In genomic region chr19:39390460-39390758, GRCh38 we compare ENCODE assay signal across 8 cellular contexts. TPM values are rescaled to one million over a fixed set of nuclear protein-coding genes. Genes with fewer than 3 reads are reported as not detected.
DNase-seq lines count a peak whose midpoint lies in the region; ATAC-seq and TF ChIP-seq lines count a peak whose summit lies in the region.

No MANE protein-coding gene starts in this region.

- no peaks in the 10 kb centered on the region for H3K27me3 Mint-ChIP-seq in progenitor cell of endocrine pancreas

- H3K4me1 Mint-ChIP-seq in progenitor cell of endocrine pancreas (ENCODE audit: low read depth) = peaks cover 18% of the 10 kb centered on the region

- no peak overlapping the region for H2AFZ ChIP-seq in fibroblast of lung (ENCODE audit: low read length)

- peak overlapping the region; percentile 98 for H3K9ac ChIP-seq in fibroblast of lung (ENCODE audit: insufficient read depth, low read length)

- H3K4me3 ChIP-seq in fibroblast of lung (replicated peaks in 1 of 4; ENCODE audit: control extremely low read depth in 1 of 4, insufficient read depth in 1 of 4, low read depth in 3 of 4, low read length in 4 of 4) = peak overlapping the region; percentile 77 to 98 (median 92)

- no peak for ATAC-seq in HG03139 (IDR thresholded peaks at IDR 0.05; ENCODE audit: unreplicated experiment)

- no peaks in the 10 kb centered on the region for H3K27me3 ChIP-seq in fibroblast of lung (ENCODE audit: control insufficient read depth, insufficient read depth, low read length)

- H3K9me3 ChIP-seq in fibroblast of lung (ENCODE audit: control insufficient read depth, insufficient read depth, low read depth, low read length) = no peaks in the 10 kb centered on the region

- H3K36me3 ChIP-seq in fibroblast of lung (ENCODE audit: control insufficient read depth, insufficient read depth, low read length) = peaks cover 31% of the 10 kb centered on the region

- TF ChIP-seq CTCF in fibroblast of lung (conservative IDR thresholded peaks at IDR 0.05 in 1 of 2, IDR thresholded peaks at IDR 0.05 in 1 of 2; ENCODE audit: low read depth in 1 of 2, low read length in 2 of 2) = no peak
- no peak for TF ChIP-seq CTCF in progenitor cell of endocrine pancreas (IDR thresholded peaks at IDR 0.05; ENCODE audit: unreplicated experiment)

- peak; percentile 62 to 74 for DNase-seq in activated CD8-positive, alpha-beta memory T cell treated with anti-CD3 and anti-CD28 coated beads for 1 hour (ENCODE audit: extremely low read depth in 1 of 2, low read depth in 1 of 2)
- DNase-seq in activated CD8-positive, alpha-beta memory T cell treated with anti-CD3 and anti-CD28 coated beads, Interleukin-2, amount 50 U/mL, for 48 hours = no peak
- DNase-seq in activated CD8-positive, alpha-beta memory T cell treated with anti-CD3 and anti-CD28 coated beads, Interleukin-2, amount 50 U/mL, for 1 hour (ENCODE audit: extremely low read depth) = peak; percentile 90
- DNase-seq in fibroblast of lung (ENCODE audit: low read depth in 2 of 2) = peak in 1 of 2 donors; percentile 9
- no peak for DNase-seq in progenitor cell of endocrine pancreas (ENCODE audit: low spot score, unreplicated experiment)
- DNase-seq in GM19240 (ENCODE audit: insufficient read length, low spot score) = no peak
- no peak for DNase-seq in H4 (ENCODE audit: low spot score)

- H3K4me3 Mint-ChIP-seq in progenitor cell of endocrine pancreas (ENCODE audit: low read depth) = peak overlapping the region; percentile 97

- H4K20me1 ChIP-seq in fibroblast of lung (ENCODE audit: control insufficient read depth, extremely low read depth, insufficient read depth, low read length) = no peaks in the 10 kb centered on the region

- H3K36me3 Mint-ChIP-seq in progenitor cell of endocrine pancreas (ENCODE audit: insufficient read depth) = peaks cover 22% of the 10 kb centered on the region

- peak overlapping the region; percentile 98 for H3K4me2 ChIP-seq in fibroblast of lung (ENCODE audit: extremely low read depth, insufficient read depth, low read length)

- H3K9me3 Mint-ChIP-seq in progenitor cell of endocrine pancreas (ENCODE audit: low read depth) = no peaks in the 10 kb centered on the region

- peaks cover 27% of the 10 kb centered on the region for H3K79me2 ChIP-seq in fibroblast of lung (ENCODE audit: control insufficient read depth, insufficient read depth, low read length)

- H3K27ac Mint-ChIP-seq in progenitor cell of endocrine pancreas = peak overlapping the region; percentile 99

- H3K4me1 ChIP-seq in fibroblast of lung (ENCODE audit: control insufficient read depth, extremely low read depth, insufficient read depth, low read length) = peaks cover 10% of the 10 kb centered on the region

- H3K27ac ChIP-seq in fibroblast of lung (ENCODE audit: insufficient read depth, low read length) = peak overlapping the region; percentile 99

RNA-seq across cellular contexts. Expression of gene PAF1, which starts 0.5 kb away (rescaled TPM):
- total RNA-seq in fibroblast of lung (38.8 and 46.4 TPM in 2 replicates), progenitor cell of endocrine pancreas (49.4 and 49.5 TPM in 2 replicates)
- 65.5 and 87.2 TPM in 2 replicates for polyA plus RNA-seq in fibroblast of lung
- 56.2 and 73.7 TPM in 2 replicates for polyA plus RNA-seq in fibroblast of lung (2012)
- polyA minus RNA-seq in fibroblast of lung (ENCODE audit: low replicate concordance) = 28.3 and 42.1 TPM in 2 replicates
- total RNA-seq in H4 (2014; rRNA removed; shearing (Covaris generic)) = 40.8 and 62.0 TPM in 2 replicates

RNA-seq across cellular contexts. Expression of gene MED29, which starts 0.8 kb away (rescaled TPM):
- total RNA-seq in fibroblast of lung = 15.4 and 23.0 TPM in 2 replicates
- polyA plus RNA-seq in fibroblast of lung = 28.9 and 37.0 TPM in 2 replicates
- polyA plus RNA-seq in fibroblast of lung (2012) = 25.6 and 31.1 TPM in 2 replicates
- 77.9 and 123 TPM in 2 replicates for polyA minus RNA-seq in fibroblast of lung (ENCODE audit: low replicate concordance)
- total RNA-seq in progenitor cell of endocrine pancreas = 36.3 and 39.0 TPM in 2 replicates
- total RNA-seq in H4 (2014; rRNA removed; shearing (Covaris generic)) = 26.7 and 58.5 TPM in 2 replicates

RNA-seq across cellular contexts. Expression of gene ZFP36, which starts 16.2 kb away (rescaled TPM):
- total RNA-seq in fibroblast of lung (3.1 and 5.6 TPM in 2 replicates), progenitor cell of endocrine pancreas (10.5 and 10.6 TPM in 2 replicates)
- 11.4 and 37.3 TPM in 2 replicates for polyA plus RNA-seq in fibroblast of lung
- polyA plus RNA-seq in fibroblast of lung (2012) = 50.8 and 140 TPM in 2 replicates
- polyA minus RNA-seq in fibroblast of lung (ENCODE audit: low replicate concordance) = 39.7 and 43.5 TPM in 2 replicates
- total RNA-seq in H4 (2014; rRNA removed; shearing (Covaris generic)) = 4.0 and 5.7 TPM in 2 replicates

RNA-seq across cellular contexts. Expression of gene PLEKHG2, which starts 22.1 kb away (rescaled TPM):
- total RNA-seq in fibroblast of lung (12.1 and 13.7 TPM in 2 replicates), progenitor cell of endocrine pancreas (162 and 170 TPM in 2 replicates)
- polyA plus RNA-seq in fibroblast of lung = 10.1 and 13.1 TPM in 2 replicates
- polyA plus RNA-seq in fibroblast of lung (2012) = 22.6 and 39.1 TPM in 2 replicates
- polyA minus RNA-seq in fibroblast of lung (ENCODE audit: low replicate concordance) = 65.6 and 475 TPM in 2 replicates
- total RNA-seq in H4 (2014; rRNA removed; shearing (Covaris generic)) = 5.3 and 7.1 TPM in 2 replicates

RNA-seq across cellular contexts. Expression of gene RPS16, which starts 45.3 kb away (rescaled TPM):
- total RNA-seq in fibroblast of lung (149 and 271 TPM in 2 replicates), progenitor cell of endocrine pancreas (1,449 and 1,510 TPM in 2 replicates)
- polyA plus RNA-seq in fibroblast of lung = 1,704 and 1,950 TPM in 2 replicates
- 3,009 and 3,161 TPM in 2 replicates for polyA plus RNA-seq in fibroblast of lung (2012)
- 1,774 and 1,797 TPM in 2 replicates for polyA minus RNA-seq in fibroblast of lung (ENCODE audit: low replicate concordance)
- 8.0 and 83.0 TPM in 2 replicates for total RNA-seq in H4 (2014; rRNA removed; shearing (Covaris generic))

Comparison
In these comparisons a context has a peak if more than half of its experiments do, and no peak if none do; other contexts are left out.
1. DNase-seq: peak in activated CD8-positive, alpha-beta memory T cell treated with anti-CD3 and anti-CD28 coated beads for 1 hour (2 of 2) and activated CD8-positive, alpha-beta memory T cell treated with anti-CD3 and anti-CD28 coated beads, Interleukin-2, amount 50 U/mL, for 1 hour (single experiment); none in activated CD8-positive, alpha-beta memory T cell treated with anti-CD3 and anti-CD28 coated beads, Interleukin-2, amount 50 U/mL, for 48 hours (single experiment), progenitor cell of endocrine pancreas (single experiment), GM19240 (single experiment) and H4 (single experiment).